1 cellular context compared by ENCODE assay signal in the genomic region with DNA sequence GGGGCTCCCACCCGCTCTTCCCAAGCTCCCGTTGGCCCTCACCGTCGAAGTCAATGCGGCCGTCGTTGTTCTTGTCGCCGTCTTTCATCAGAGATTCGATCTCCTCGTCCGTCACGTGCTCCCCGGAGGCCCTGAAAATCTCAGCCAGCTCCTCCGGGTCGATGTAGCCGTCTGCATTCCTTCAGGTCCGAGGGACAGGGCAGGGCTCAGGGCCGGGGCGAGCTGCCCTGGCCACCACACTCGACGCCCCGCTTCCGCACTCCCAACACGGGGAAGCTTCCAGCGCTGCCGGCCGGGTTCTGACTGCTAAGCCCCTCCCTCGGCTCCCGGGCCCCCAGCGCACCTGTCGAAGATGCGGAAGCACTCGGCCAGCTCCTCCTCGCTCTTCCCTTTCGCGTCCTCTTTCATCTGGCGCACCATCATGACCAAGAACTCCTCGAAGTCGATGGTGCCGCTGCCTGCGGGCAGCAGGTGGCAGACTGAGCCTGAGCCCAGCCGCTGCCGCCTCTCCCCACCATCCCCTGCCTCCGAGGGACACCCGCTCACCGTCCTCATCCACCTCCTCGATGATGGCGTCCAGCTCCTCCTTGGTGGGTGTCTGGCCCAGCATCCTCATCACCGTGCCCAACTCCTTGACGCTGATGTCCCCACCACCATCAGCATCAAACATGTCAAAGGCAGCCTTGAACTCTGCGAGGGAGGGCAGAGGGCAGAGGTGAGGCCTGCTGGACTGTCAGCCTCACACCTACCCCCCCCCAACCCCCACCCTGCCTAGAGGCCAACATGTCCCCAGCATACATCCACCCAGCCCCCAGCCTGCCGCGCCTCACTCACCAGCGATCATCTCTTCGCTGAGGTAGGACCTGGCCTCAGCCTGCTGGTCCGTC.
A peak's percentile ranks its signal among the peaks of the same experiment; 100 is the strongest.
TF ChIP-seq lines count a peak whose summit lies in the region.

No MANE protein-coding gene starts in this region.

TF ChIP-seq in GM12878, 131 proteins besides CTCF, POLR2A, EP300 and RAD21:
- peak in 1 of 2 experiments; percentile 52; a peak in 2 of 4 replicates for TF ChIP-seq BHLHE40 (IDR thresholded peaks at IDR 0.05; ENCODE audit: borderline replicate concordance in 1 of 2, low read depth in 2 of 2, low read length in 1 of 2)
- TF ChIP-seq USF1 (IDR thresholded peaks at IDR 0.05; ENCODE audit: borderline replicate concordance, extremely low read length, insufficient read depth, low read depth, low read length) = peak; percentile 27
- TF ChIP-seq MLLT1 (IDR thresholded peaks at IDR 0.05) = no peak
- peak; percentile 47; the same call in 1 of the 2 replicates for TF ChIP-seq SMC3 (IDR thresholded peaks at IDR 0.05; ENCODE audit: borderline replicate concordance, low read length)
- TF ChIP-seq IKZF1 (conservative IDR thresholded peaks at IDR 0.05) = peak; percentile 37; the same call in 1 of the 2 replicates
